Comparison of ENCODE assay signal across 16 cellular contexts in the genomic region with DNA sequence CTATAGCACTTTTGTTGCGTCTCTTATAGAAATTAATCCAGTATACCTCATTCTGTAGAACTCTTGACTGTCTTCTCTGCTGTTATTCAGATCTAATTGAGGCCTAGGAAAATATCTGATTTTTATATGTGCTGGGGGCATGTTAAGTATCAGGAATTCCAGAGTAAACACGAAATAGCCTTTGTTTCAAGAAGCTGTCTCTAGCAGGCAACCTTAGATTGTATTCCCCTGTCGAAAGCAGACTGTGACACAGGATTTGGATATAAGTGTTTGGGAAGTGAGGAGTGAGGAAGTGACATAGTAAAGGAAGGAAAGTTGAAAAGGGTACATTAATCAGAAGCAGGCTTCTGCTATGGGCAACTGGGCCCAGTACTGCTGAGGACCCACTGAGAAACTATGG.
DNase-seq lines count a peak whose midpoint lies in the region; ATAC-seq and TF ChIP-seq lines count a peak whose summit lies in the region.
"Had no signal": no experiment of that assay in that cellular context is flagged by ENCODE, and none has a peak within 500 bp of the region (broad histone marks: within the 10 kb centered on the region; RNA-seq: fewer than 3 reads in every experiment).

No MANE protein-coding gene starts in this region.

- H3K4me3 ChIP-seq in fibroblast of mammary gland (ENCODE audit: control insufficient read depth, low read depth, low read length), result no peak overlapping the region
- H3K4me3 ChIP-seq: A549, colonic mucosa, thyroid gland had no signal

- CTCF ChIA-PET in activated CD4-positive, alpha-beta T cell treated with anti-CD3 and anti-CD28 coated beads, Interleukin-2, amount 10 ng/mL, durations not matched to agents 7 days and 5 days (lab: Charles Lee), result no interaction called here

- TF ChIP-seq CTCF in fibroblast of mammary gland (conservative IDR thresholded peaks at IDR 0.05; ENCODE audit: control insufficient read depth, insufficient read depth, low read depth, low read length) (no peak), GM13977 (IDR thresholded peaks at IDR 0.05; ENCODE audit: extremely low read depth, insufficient read depth, missing control alignments) (no peak)

- no peaks in the 10 kb centered on the region for H3K9me3 Mint-ChIP-seq in activated CD4-positive, alpha-beta T cell treated with anti-CD3 and anti-CD28 coated beads, Interleukin-2, amount 10 ng/mL, durations not matched to agents 24 days and 14 days
- H3K9me3 Mint-ChIP-seq in activated CD4-positive, alpha-beta T cell treated with anti-CD3 and anti-CD28 coated beads, Interleukin-2, amount 10 ng/mL, durations not matched to agents 7 days and 5 days, result peaks cover 6% of the 10 kb centered on the region
- H3K9me3 Mint-ChIP-seq in activated T-helper 17 cell treated with anti-CD3 and anti-CD28 coated beads, Interleukin-2, amount 50 U/mL, for 72 hours, result no peaks in the 10 kb centered on the region
- H3K9me3 Mint-ChIP-seq in stimulated activated naive B cell treated with anti-CD40 and anti-IgM and Interleukin-4, amounts not matched to agents 10 μg/mL and 1 μg/mL and 100 μg/mL, for 72 hours, result peaks cover 3 to 7% of the 10 kb centered on the region in 2 donors

- peaks cover 26% of the 10 kb centered on the region for H3K4me1 Mint-ChIP-seq in activated CD4-positive, alpha-beta T cell treated with anti-CD3 and anti-CD28 coated beads, Interleukin-2, amount 10 ng/mL, durations not matched to agents 24 days and 14 days
- H3K4me1 Mint-ChIP-seq in activated CD4-positive, alpha-beta T cell treated with anti-CD3 and anti-CD28 coated beads, Interleukin-2, amount 10 ng/mL, durations not matched to agents 7 days and 5 days, result peaks cover 14% of the 10 kb centered on the region
- H3K4me1 Mint-ChIP-seq in activated T-helper 17 cell treated with anti-CD3 and anti-CD28 coated beads, Interleukin-2, amount 50 U/mL, for 72 hours, result peaks cover 15% of the 10 kb centered on the region
- peaks cover 19 to 41% of the 10 kb centered on the region in 2 donors for H3K4me1 Mint-ChIP-seq in stimulated activated naive B cell treated with anti-CD40 and anti-IgM and Interleukin-4, amounts not matched to agents 10 μg/mL and 1 μg/mL and 100 μg/mL, for 72 hours
- H3K4me1 Mint-ChIP-seq: neural crest cell had no signal

- intact Hi-C loops in activated CD4-positive, alpha-beta T cell treated with anti-CD3 and anti-CD28 coated beads, Interleukin-2, amount 10 ng/mL, durations not matched to agents 24 days and 14 days (cut with micrococcal nuclease), result loop anchor here (2.0 kb wide), 2 partner anchors 71 to 75 kb away; a partner anchor contains a TSS
- intact Hi-C loops in left colon (cut with DNase I, micrococcal nuclease), result no loop called here

- no peak overlapping the region for H3K27ac Mint-ChIP-seq in activated CD4-positive, alpha-beta T cell treated with anti-CD3 and anti-CD28 coated beads, Interleukin-2, amount 10 ng/mL, durations not matched to agents 24 days and 14 days
- no peak overlapping the region for H3K27ac Mint-ChIP-seq in activated CD4-positive, alpha-beta T cell treated with anti-CD3 and anti-CD28 coated beads, Interleukin-2, amount 10 ng/mL, durations not matched to agents 7 days and 5 days
- H3K27ac Mint-ChIP-seq in activated T-helper 17 cell treated with anti-CD3 and anti-CD28 coated beads, Interleukin-2, amount 50 U/mL, for 72 hours, result peak overlapping the region; percentile 16
- H3K27ac Mint-ChIP-seq in stimulated activated naive B cell treated with anti-CD40 and anti-IgM and Interleukin-4, amounts not matched to agents 10 μg/mL and 1 μg/mL and 100 μg/mL, for 72 hours, result peak overlapping the region; percentile 70
- H3K27ac Mint-ChIP-seq: T-helper 1 cell treated with Interleukin-12 subunit alpha and Interleukin-12 subunit beta and Interleukin-4 antibody, amounts not matched to agents 30 μg/mL and 1 μg/mL, for 36 hours had no signal

- POLR2A ChIA-PET in activated CD4-positive, alpha-beta T cell treated with anti-CD3 and anti-CD28 coated beads, Interleukin-2, amount 10 ng/mL, durations not matched to agents 7 days and 5 days (lab: Charles Lee), result no interaction called here

- H3K4me3 Mint-ChIP-seq in activated CD4-positive, alpha-beta T cell treated with anti-CD3 and anti-CD28 coated beads, Interleukin-2, amount 10 ng/mL, durations not matched to agents 24 days and 14 days, result peak overlapping the region; percentile 1
- no peak overlapping the region for H3K4me3 Mint-ChIP-seq in activated CD4-positive, alpha-beta T cell treated with anti-CD3 and anti-CD28 coated beads, Interleukin-2, amount 10 ng/mL, durations not matched to agents 7 days and 5 days
- H3K4me3 Mint-ChIP-seq in activated T-helper 17 cell treated with anti-CD3 and anti-CD28 coated beads, Interleukin-2, amount 50 U/mL, for 72 hours, result peak overlapping the region; percentile 55
- peak overlapping the region; percentile 3 to 15 for H3K4me3 Mint-ChIP-seq in stimulated activated naive B cell treated with anti-CD40 and anti-IgM and Interleukin-4, amounts not matched to agents 10 μg/mL and 1 μg/mL and 100 μg/mL, for 72 hours
- H3K4me3 Mint-ChIP-seq: neural crest cell; T-helper 1 cell treated with Interleukin-12 subunit alpha and Interleukin-12 subunit beta and Interleukin-4 antibody, amounts not matched to agents 30 μg/mL and 1 μg/mL, for 36 hours had no signal

- ATAC-seq in activated T-helper 17 cell treated with anti-CD3 and anti-CD28 coated beads, Interleukin-2, amount 50 U/mL, for 72 hours (replicated peaks), result no peak
- no peak for ATAC-seq in stimulated activated naive B cell treated with anti-CD40 and anti-IgM and Interleukin-4, amounts not matched to agents 10 μg/mL and 1 μg/mL and 100 μg/mL, for 72 hours (replicated peaks)
- no peak for ATAC-seq in left colon
- ATAC-seq: A549, left cardiac atrium had no signal

- H3K27me3 Mint-ChIP-seq in activated CD4-positive, alpha-beta T cell treated with anti-CD3 and anti-CD28 coated beads, Interleukin-2, amount 10 ng/mL, durations not matched to agents 24 days and 14 days, result no peaks in the 10 kb centered on the region
- no peaks in the 10 kb centered on the region for H3K27me3 Mint-ChIP-seq in activated CD4-positive, alpha-beta T cell treated with anti-CD3 and anti-CD28 coated beads, Interleukin-2, amount 10 ng/mL, durations not matched to agents 7 days and 5 days
- H3K27me3 Mint-ChIP-seq in activated T-helper 17 cell treated with anti-CD3 and anti-CD28 coated beads, Interleukin-2, amount 50 U/mL, for 72 hours, result no peaks in the 10 kb centered on the region
- no peaks in the 10 kb centered on the region for H3K27me3 Mint-ChIP-seq in stimulated activated naive B cell treated with anti-CD40 and anti-IgM and Interleukin-4, amounts not matched to agents 10 μg/mL and 1 μg/mL and 100 μg/mL, for 72 hours

- in situ Hi-C loops in GM13977 (cut with MboI; ENCODE audit: low pct_unique_long_range_greater_than_20kb, low sequenced_read_pairs, unreplicated experiment), result no loop called here

- no peaks in the 10 kb centered on the region for H3K36me3 Mint-ChIP-seq in activated CD4-positive, alpha-beta T cell treated with anti-CD3 and anti-CD28 coated beads, Interleukin-2, amount 10 ng/mL, durations not matched to agents 24 days and 14 days (ENCODE audit: low read depth)
- H3K36me3 Mint-ChIP-seq in activated CD4-positive, alpha-beta T cell treated with anti-CD3 and anti-CD28 coated beads, Interleukin-2, amount 10 ng/mL, durations not matched to agents 7 days and 5 days (ENCODE audit: low read depth), result no peaks in the 10 kb centered on the region
- H3K36me3 Mint-ChIP-seq in activated T-helper 17 cell treated with anti-CD3 and anti-CD28 coated beads, Interleukin-2, amount 50 U/mL, for 72 hours (ENCODE audit: low read depth), result no peaks in the 10 kb centered on the region
- H3K36me3 Mint-ChIP-seq in stimulated activated naive B cell treated with anti-CD40 and anti-IgM and Interleukin-4, amounts not matched to agents 10 μg/mL and 1 μg/mL and 100 μg/mL, for 72 hours, result peaks cover 0 to 2% of the 10 kb centered on the region in 2 donors

- no peak for DNase-seq in activated CD4-positive, alpha-beta T cell treated with anti-CD3 and anti-CD28 coated beads, Interleukin-2, amount 10 ng/mL, durations not matched to agents 24 days and 14 days
- no peak for DNase-seq in activated CD4-positive, alpha-beta T cell treated with anti-CD3 and anti-CD28 coated beads, Interleukin-2, amount 10 ng/mL, durations not matched to agents 7 days and 5 days
- peak; percentile 24 for DNase-seq in fibroblast of mammary gland (ENCODE audit: low read depth)
- no peak for DNase-seq in stimulated activated naive B cell treated with anti-CD40 and anti-IgM and Interleukin-4, amounts not matched to agents 10 μg/mL and 1 μg/mL and 100 μg/mL, for 72 hours
- DNase-seq in mesenteric fat pad (ENCODE audit: low spot score), result no peak
- DNase-seq in GM13977 (ENCODE audit: low spot score), result no peak
- DNase-seq in left colon, result no peak
- DNase-seq: activated gamma-delta T cell treated with Interleukin-2 at 50 U/mL for 16 hours, colonic mucosa, glutamatergic neuron, left cardiac atrium, thyroid gland had no signal

Comparison
In these comparisons a context has a peak if more than half of its experiments do, and no peak if none do; other contexts are left out.
1. H3K27ac Mint-ChIP-seq: peak in activated T-helper 17 cell treated with anti-CD3 and anti-CD28 coated beads, Interleukin-2, amount 50 U/mL, for 72 hours (single experiment) and stimulated activated naive B cell treated with anti-CD40 and anti-IgM and Interleukin-4, amounts not matched to agents 10 μg/mL and 1 μg/mL and 100 μg/mL, for 72 hours (single experiment); none in activated CD4-positive, alpha-beta T cell treated with anti-CD3 and anti-CD28 coated beads, Interleukin-2, amount 10 ng/mL, durations not matched to agents 24 days and 14 days (single experiment) and activated CD4-positive, alpha-beta T cell treated with anti-CD3 and anti-CD28 coated beads, Interleukin-2, amount 10 ng/mL, durations not matched to agents 7 days and 5 days (single experiment).